29 cellular contexts compared by ENCODE assay signal in genomic region chr2:15971351-15971750, GRCh38. TPM values are rescaled to one million over a fixed set of nuclear protein-coding genes. Genes with fewer than 3 reads are reported as not detected.
"Had no signal": no experiment of that assay in that cellular context is flagged by ENCODE, and none has a peak within 500 bp of the region (broad histone marks: within the 10 kb centered on the region; RNA-seq: fewer than 3 reads in every experiment).

No MANE protein-coding gene starts in this region.

- H3K27ac ChIP-seq: dorsolateral prefrontal cortex, epithelial cell of prostate, gastrocnemius medialis, lower lobe of right lung, parathyroid adenoma, right atrium auricular region, suprapubic skin, transverse colon, upper lobe of right lung, uterus had no signal

- H3K9ac ChIP-seq: parathyroid adenoma had no signal

- DNase-seq: dorsolateral prefrontal cortex; effector CD4-positive, alpha-beta T cell; foreskin fibroblast; gastrocnemius medialis; head of caudate nucleus; kidney; left colon; left ventricle myocardium superior; lower lobe of right lung; natural killer cell; stimulated activated CD4-positive, alpha-beta T cell treated with anti-CD3 and anti-CD28 coated beads, Interleukin-12 subunit alpha, Interleukin-12 subunit beta, amount 100 ng/mL, for 4 hours; stimulated activated CD4-positive, alpha-beta T cell treated with anti-CD3 and anti-CD28 coated beads, Interleukin-1b, Interleukin-23, amount 100 ng/mL, for 48 hours; stimulated activated CD4-positive, alpha-beta T cell treated with anti-CD3 and anti-CD28 coated beads, Interleukin-4, amount 100 ng/mL, for 1 hour; stimulated activated CD8-positive, alpha-beta memory T cell treated with anti-CD3 and anti-CD28 coated beads, Interleukin-4, amount 100 ng/mL, for 48 hours; stimulated activated naive CD4-positive, alpha-beta T cell; stimulated activated naive CD8-positive, alpha-beta T cell treated with anti-CD3 and anti-CD28 coated beads, Interleukin-15, amount 100 ng/mL, for 72 hours; transverse colon; upper lobe of right lung; uterus had no signal

- H3K36me3 Mint-ChIP-seq: natural killer cell had no signal

- H3K9me3 Mint-ChIP-seq: natural killer cell; neural crest cell; stimulated activated naive CD8-positive, alpha-beta T cell treated with anti-CD3 and anti-CD28 coated beads, Interleukin-15, amount 100 ng/mL, for 72 hours had no signal

- H3K4me2 ChIP-seq: smooth muscle cell had no signal

- H3K36me3 ChIP-seq: gastrocnemius medialis, lower lobe of right lung, right atrium auricular region, suprapubic skin, transverse colon, upper lobe of right lung, uterus had no signal

- H3K79me2 ChIP-seq: parathyroid adenoma had no signal

- H3K4me1 ChIP-seq: gastrocnemius medialis, lower lobe of right lung, parathyroid adenoma, right atrium auricular region, suprapubic skin, transverse colon, upper lobe of right lung, uterus had no signal

- H3K4me3 Mint-ChIP-seq: natural killer cell; neural crest cell; stimulated activated naive CD8-positive, alpha-beta T cell treated with anti-CD3 and anti-CD28 coated beads, Interleukin-15, amount 100 ng/mL, for 72 hours had no signal

- H3K27ac Mint-ChIP-seq: natural killer cell, progenitor cell of endocrine pancreas had no signal

- ATAC-seq: esophagus mucosa; gastrocnemius medialis; left colon; left ventricle myocardium superior; lower lobe of right lung; natural killer cell; sciatic nerve; stimulated activated naive CD8-positive, alpha-beta T cell treated with anti-CD3 and anti-CD28 coated beads, Interleukin-15, amount 100 ng/mL, for 72 hours; upper lobe of right lung had no signal

- H3K4me3 ChIP-seq: dorsolateral prefrontal cortex, gastrocnemius medialis, lower lobe of right lung, right atrium auricular region, smooth muscle cell, suprapubic skin, transverse colon, upper lobe of right lung, uterus had no signal

- FAIRE-seq: kidney had no signal

- H2AFZ ChIP-seq: parathyroid adenoma had no signal

- H3K27me3 Mint-ChIP-seq: stimulated activated naive CD8-positive, alpha-beta T cell treated with anti-CD3 and anti-CD28 coated beads, Interleukin-15, amount 100 ng/mL, for 72 hours had no signal

- H3K9me3 ChIP-seq: gastrocnemius medialis, lower lobe of right lung, right atrium auricular region, suprapubic skin, transverse colon, upper lobe of right lung, uterus had no signal

- H3K27me3 ChIP-seq: dorsolateral prefrontal cortex, gastrocnemius medialis, right atrium auricular region, suprapubic skin, transverse colon, upper lobe of right lung, uterus had no signal

RNA-seq across cellular contexts. Expression of gene MYCN, which starts 31.0 kb away (rescaled TPM):
- total RNA-seq: osteoblast had no signal
